In genomic region chr5:176676361-176676824, GRCh38 we compare ENCODE assay signal across 10 cellular contexts.
DNase-seq lines count a peak whose midpoint lies in the region; ATAC-seq, FAIRE-seq and TF ChIP-seq lines count a peak whose summit lies in the region.
"Had no signal": no experiment of that assay in that cellular context is flagged by ENCODE, and none has a peak within 500 bp of the region (broad histone marks: within the 10 kb centered on the region; RNA-seq: fewer than 3 reads in every experiment).

No MANE protein-coding gene starts in this region.

- H3K27me3 Mint-ChIP-seq in stimulated activated naive CD8-positive, alpha-beta T cell treated with anti-CD3 and anti-CD28 coated beads, Interleukin-15, amount 100 ng/mL, for 72 hours, result peaks cover 78% of the 10 kb centered on the region

- no peaks in the 10 kb centered on the region for H3K9me3 Mint-ChIP-seq in stimulated activated naive CD8-positive, alpha-beta T cell treated with anti-CD3 and anti-CD28 coated beads, Interleukin-15, amount 100 ng/mL, for 72 hours
- H3K9me3 Mint-ChIP-seq: naive B cell had no signal

- DNase-seq in GM03348 (ENCODE audit: low spot score) (peak; percentile 47), HTR-8/SVneo (ENCODE audit: insufficient read length, low spot score) (peak; percentile 60), foreskin fibroblast (peak; percentile 29 to 47), iPS-NIHi7 (ENCODE audit: extremely low spot score) (no peak), D341Med (ENCODE audit: low spot score) (no peak)
- no peak for DNase-seq in activated CD8-positive, alpha-beta memory T cell treated with anti-CD3 and anti-CD28 coated beads for 24 hours
- DNase-seq in stimulated activated naive CD8-positive, alpha-beta T cell treated with anti-CD3 and anti-CD28 coated beads, Interleukin-15, amount 100 ng/mL, for 72 hours, result no peak
- DNase-seq: naive B cell, NCI-H2171 had no signal

- H3K4me3 Mint-ChIP-seq in stimulated activated naive CD8-positive, alpha-beta T cell treated with anti-CD3 and anti-CD28 coated beads, Interleukin-15, amount 100 ng/mL, for 72 hours, result no peak overlapping the region
- H3K4me3 Mint-ChIP-seq: naive B cell had no signal

- H3K4me3 ChIP-seq in foreskin fibroblast (ENCODE audit: low read depth in 1 of 2, low read length in 2 of 2), result no peak overlapping the region

- no peak overlapping the region for H3K27ac Mint-ChIP-seq in stimulated activated naive CD8-positive, alpha-beta T cell treated with anti-CD3 and anti-CD28 coated beads, Interleukin-15, amount 100 ng/mL, for 72 hours

- no peak for TF ChIP-seq CTCF in foreskin fibroblast (IDR thresholded peaks at IDR 0.05; ENCODE audit: low read depth, low read length)

- ATAC-seq in GM21390 (IDR thresholded peaks at IDR 0.05; ENCODE audit: unreplicated experiment), result peak; percentile 77
- ATAC-seq in stimulated activated naive CD8-positive, alpha-beta T cell treated with anti-CD3 and anti-CD28 coated beads, Interleukin-15, amount 100 ng/mL, for 72 hours, result no peak

- no peaks in the 10 kb centered on the region for H3K4me1 Mint-ChIP-seq in stimulated activated naive CD8-positive, alpha-beta T cell treated with anti-CD3 and anti-CD28 coated beads, Interleukin-15, amount 100 ng/mL, for 72 hours

- FAIRE-seq in HTR-8/SVneo (lab: Jason Lieb, UNC), result no peak

Comparison
In these comparisons a context has a peak if more than half of its experiments do, and no peak if none do; other contexts are left out.
1. DNase-seq: peak in GM03348 (single experiment), HTR-8/SVneo (single experiment) and foreskin fibroblast (2 of 2); none in iPS-NIHi7 (single experiment), activated CD8-positive, alpha-beta memory T cell treated with anti-CD3 and anti-CD28 coated beads for 24 hours (single experiment), stimulated activated naive CD8-positive, alpha-beta T cell treated with anti-CD3 and anti-CD28 coated beads, Interleukin-15, amount 100 ng/mL, for 72 hours (0 of 2) and D341Med (single experiment).